14 cellular contexts compared by ENCODE assay signal in the genomic region with DNA sequence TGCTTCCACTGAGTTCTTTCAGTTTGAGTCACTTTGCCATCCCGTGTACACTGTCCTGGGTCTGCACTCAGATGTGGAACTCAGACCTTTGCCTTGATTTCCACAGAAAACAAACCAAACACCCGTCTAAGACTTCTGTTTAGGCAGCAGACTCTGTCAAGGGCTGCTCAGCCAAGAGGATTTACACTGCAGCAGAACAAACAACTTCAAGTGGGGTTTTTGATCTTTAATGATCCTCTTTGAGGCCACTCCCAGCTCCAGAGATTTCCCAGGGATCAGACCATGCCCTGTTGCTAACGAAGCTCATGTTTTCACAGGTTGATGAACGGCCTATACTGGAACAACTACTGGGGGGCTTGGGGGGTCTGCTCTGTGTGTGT. TPM values are rescaled to one million over a fixed set of nuclear protein-coding genes. Genes with fewer than 3 reads are reported as not detected.
DNase-seq lines count a peak whose midpoint lies in the region; ATAC-seq and TF ChIP-seq lines count a peak whose summit lies in the region.
"Had no signal": no experiment of that assay in that cellular context is flagged by ENCODE, and none has a peak within 500 bp of the region (broad histone marks: within the 10 kb centered on the region; RNA-seq: fewer than 3 reads in every experiment).

No MANE protein-coding gene starts in this region.

- H3K9me3 ChIP-seq in mucosa of descending colon = no peaks in the 10 kb centered on the region
- H3K9me3 ChIP-seq: neutrophil had no signal

- CTCF ChIA-PET in RWPE1 (lab: Yijun Ruan, JAX) = interaction anchor here (0.7 kb wide), 1 partner anchor 8 kb away, joined by 3 read pairs; no protein-coding TSS in a partner anchor

- H3K4me1 ChIP-seq in mucosa of descending colon (ENCODE audit: low read depth) = peaks cover 61% of the 10 kb centered on the region

- POLR2A ChIA-PET in RWPE1 (lab: Yijun Ruan, JAX; ENCODE audit: low non-redundant PET) = no interaction called here

- peak; percentile 28 for ATAC-seq in mucosa of descending colon
- no peak for ATAC-seq in Right ventricle myocardium superior (ENCODE audit: poor library complexity)
- no peak for ATAC-seq in HG03354 (IDR thresholded peaks at IDR 0.05; ENCODE audit: poor library complexity, severe bottlenecking, unreplicated experiment)
- ATAC-seq in HG02759 (IDR thresholded peaks at IDR 0.05; ENCODE audit: unreplicated experiment) = no peak
- ATAC-seq: activated naive CD8-positive, alpha-beta T cell treated with anti-CD3 and anti-CD28 coated beads, Interleukin-2, amount 50 U/mL, for 24 hours had no signal

- no peaks in the 10 kb centered on the region for H3K36me3 ChIP-seq in mucosa of descending colon (ENCODE audit: low read depth)
- H3K36me3 ChIP-seq: neutrophil had no signal

- no peak overlapping the region for H3K4me3 ChIP-seq in mucosa of descending colon

- DNase-seq in NCI-H1436 (lab: John Stamatoyannopoulos, UW) (peak; percentile 27), RWPE1 (ENCODE audit: low spot score) (no peak), mucosa of descending colon (peak in 2 of 3 donors; percentile 48 to 70), Right ventricle myocardium superior (no peak), T1000 (lab: John Stamatoyannopoulos, UW) (no peak)
- DNase-seq: activated CD8-positive, alpha-beta memory T cell treated with anti-CD3 and anti-CD28 coated beads, Interleukin-2, amount 50 U/mL, for 48 hours; activated naive CD8-positive, alpha-beta T cell treated with anti-CD3 and anti-CD28 coated beads, Interleukin-2, amount 50 U/mL, for 24 hours; KBM-7; NCI-H226; stimulated activated CD8-positive, alpha-beta memory T cell treated with anti-CD3 and anti-CD28 coated beads, Interleukin-4, amount 100 ng/mL, for 48 hours had no signal

- H3K27ac ChIP-seq in C4-2B (peak overlapping the region; percentile 68), RWPE1 (peak overlapping the region; percentile 69)
- H3K27ac ChIP-seq: neutrophil had no signal

- TF ChIP-seq CTCF in C4-2B (conservative IDR thresholded peaks at IDR 0.05) = no peak
- no peak for TF ChIP-seq CTCF in RWPE1 (conservative IDR thresholded peaks at IDR 0.05; ENCODE audit: low read depth)
- no peak for TF ChIP-seq CTCF in mucosa of descending colon (IDR thresholded peaks at IDR 0.05)

- intact Hi-C loops in mucosa of descending colon (cut with DNase I, micrococcal nuclease) (loop anchor here in 1 of 2 donors (10.0 kb wide), 1 partner anchor 53 kb away; a partner anchor contains a TSS), Right ventricle myocardium superior (cut with DNase I) (loop anchor here (5.0 kb wide), 1 partner anchor 51 kb away; a partner anchor contains a TSS)

RNA-seq across cellular contexts. Expression of a gene that starts 52.5 kb away (rescaled TPM):
- 10 to 100 TPM; 30.7 to 40.9 (median 37.6) TPM for total RNA-seq in mucosa of descending colon
- total RNA-seq in Right ventricle myocardium superior = 4.2 TPM

Comparison
In these comparisons a context has a peak if more than half of its experiments do, and no peak if none do; other contexts are left out.
1. DNase-seq: peak in NCI-H1436 (single experiment) and mucosa of descending colon (2 of 3); none in RWPE1 (single experiment), Right ventricle myocardium superior (single experiment) and T1000 (single experiment).